18 cellular contexts compared by ENCODE assay signal in the genomic region with DNA sequence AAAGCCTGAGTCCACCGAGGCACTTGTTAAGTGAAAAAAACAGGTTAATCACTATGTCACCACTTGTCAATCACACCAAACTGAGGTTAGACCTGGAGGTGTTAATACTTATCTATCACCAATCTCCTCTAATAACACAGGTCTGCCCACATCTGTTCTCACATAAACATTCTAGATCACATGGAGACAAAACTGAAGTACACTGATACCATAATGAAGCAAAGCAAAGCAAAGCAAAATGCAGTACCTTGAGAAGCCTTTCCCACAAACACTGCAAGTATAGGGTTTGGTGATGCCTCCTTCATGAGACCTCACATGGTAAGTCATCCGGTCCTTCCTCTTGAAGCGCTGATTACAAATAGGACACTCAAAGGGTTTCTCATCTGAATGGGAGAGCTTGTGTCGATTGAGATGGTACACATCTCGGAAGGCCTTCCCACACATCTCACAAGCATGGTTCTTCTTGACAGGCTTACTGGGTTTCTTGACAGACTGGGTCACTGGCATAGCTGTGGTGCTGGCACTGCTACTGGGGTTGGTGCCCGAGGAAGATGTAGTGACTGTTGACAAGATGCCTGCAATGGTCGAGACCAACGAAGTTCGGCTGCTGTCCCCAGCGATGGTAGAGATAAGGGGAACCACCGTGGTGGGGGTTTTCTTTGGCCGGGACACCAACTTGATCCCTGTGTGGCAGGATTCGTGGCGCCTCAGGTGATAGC. TPM values are rescaled to one million over a fixed set of nuclear protein-coding genes. Genes with fewer than 3 reads are reported as not detected.
A peak's percentile ranks its signal among the peaks of the same experiment; 100 is the strongest.
DNase-seq lines count a peak whose midpoint lies in the region; ATAC-seq and TF ChIP-seq lines count a peak whose summit lies in the region.
"Had no signal": no experiment of that assay in that cellular context is flagged by ENCODE, and none has a peak within 500 bp of the region (broad histone marks: within the 10 kb centered on the region; RNA-seq: fewer than 3 reads in every experiment).

No MANE protein-coding gene starts in this region.

- DNase-seq in A673 (ENCODE audit: low spot score) (no peak), DND-41 (no peak), NCI-H2196 (lab: John Stamatoyannopoulos, UW; ENCODE audit: unreplicated experiment) (no peak), NCI-H82 treated with DMSO at 0.1 percent for 48 hours (lab: John Stamatoyannopoulos, UW; ENCODE audit: unreplicated experiment) (no peak), occipital lobe (lab: John Stamatoyannopoulos, UW) (no peak)
- DNase-seq in central memory CD8-positive, alpha-beta T cell (ENCODE audit: low spot score in 2 of 2): peak in 1 of 2 donors; percentile 33
- no peak for DNase-seq in natural killer cell treated with Interleukin-12 subunit alpha and Interleukin-12 subunit beta and Interleukin-15 and Interleukin-18, amount 100 ng/mL, for 72 hours (ENCODE audit: low spot score)
- DNase-seq: AML-193; left cardiac atrium; mucosa of descending colon; NCI-H146; NCI-H345; stimulated activated CD4-positive, alpha-beta T cell treated with anti-CD3 and anti-CD28 coated beads, Interleukin-12 subunit alpha, Interleukin-12 subunit beta, amount 100 ng/mL, for 4 hours had no signal

- H3K9me3 Mint-ChIP-seq in central memory CD8-positive, alpha-beta T cell: no peaks in the 10 kb centered on the region
- no peaks in the 10 kb centered on the region for H3K9me3 Mint-ChIP-seq in natural killer cell treated with Interleukin-12 subunit alpha and Interleukin-12 subunit beta and Interleukin-15 and Interleukin-18, amount 100 ng/mL, for 72 hours
- H3K9me3 Mint-ChIP-seq: dendritic cell treated with granulocyte-macrophage colony-stimulating factor and Interleukin-4, amounts not matched to agents 40 ng/mL and 50 ng/mL, for 4 days had no signal

- intact Hi-C loops in A673 (cut with micrococcal nuclease; ENCODE audit: unreplicated experiment): no loop called here

- H3K4me1 Mint-ChIP-seq in central memory CD8-positive, alpha-beta T cell: peaks cover 78% of the 10 kb centered on the region
- peaks cover 54 to 76% of the 10 kb centered on the region in 2 donors for H3K4me1 Mint-ChIP-seq in natural killer cell treated with Interleukin-12 subunit alpha and Interleukin-12 subunit beta and Interleukin-15 and Interleukin-18, amount 100 ng/mL, for 72 hours (ENCODE audit: low read depth in 2 of 2)

- H3K27ac Mint-ChIP-seq in central memory CD8-positive, alpha-beta T cell (ENCODE audit: low read depth): peak overlapping the region; percentile 67
- no peak overlapping the region for H3K27ac Mint-ChIP-seq in natural killer cell treated with Interleukin-12 subunit alpha and Interleukin-12 subunit beta and Interleukin-15 and Interleukin-18, amount 100 ng/mL, for 72 hours
- H3K27ac Mint-ChIP-seq: dendritic cell treated with granulocyte-macrophage colony-stimulating factor and Interleukin-4, amounts not matched to agents 40 ng/mL and 50 ng/mL, for 4 days; progenitor cell of endocrine pancreas had no signal

- CTCF ChIA-PET in A673 (lab: Charles Lee): no interaction called here

- no peaks in the 10 kb centered on the region for H3K27me3 Mint-ChIP-seq in central memory CD8-positive, alpha-beta T cell
- H3K27me3 Mint-ChIP-seq in natural killer cell treated with Interleukin-12 subunit alpha and Interleukin-12 subunit beta and Interleukin-15 and Interleukin-18, amount 100 ng/mL, for 72 hours: no peaks in the 10 kb centered on the region
- H3K27me3 Mint-ChIP-seq: dendritic cell treated with granulocyte-macrophage colony-stimulating factor and Interleukin-4, amounts not matched to agents 40 ng/mL and 50 ng/mL, for 4 days; progenitor cell of endocrine pancreas had no signal

- peaks cover 73% of the 10 kb centered on the region for H3K79me2 ChIP-seq in DND-41 (ENCODE audit: insufficient read depth, low read length)

- no peaks in the 10 kb centered on the region for H3K9me3 ChIP-seq in A673 (ENCODE audit: low read depth, low read length, poor library complexity, severe bottlenecking)
- no peaks in the 10 kb centered on the region for H3K9me3 ChIP-seq in DND-41 (ENCODE audit: insufficient read depth, low read length, severe bottlenecking)
- H3K9me3 ChIP-seq: ascending aorta, mucosa of descending colon had no signal

- ATAC-seq in DND-41 (ENCODE audit: insufficient read depth, low read depth) (no peak), HG03196 (IDR thresholded peaks at IDR 0.05; ENCODE audit: unreplicated experiment) (no peak)
- peak; percentile 90 for ATAC-seq in central memory CD8-positive, alpha-beta T cell (replicated peaks; ENCODE audit: extremely low read depth, poor library complexity, severe bottlenecking)
- peak; percentile 26 to 56 for ATAC-seq in natural killer cell treated with Interleukin-12 subunit alpha and Interleukin-12 subunit beta and Interleukin-15 and Interleukin-18, amount 100 ng/mL, for 72 hours
- ATAC-seq: esophagus mucosa, left cardiac atrium, mucosa of descending colon had no signal

- no peak overlapping the region for H3K9ac ChIP-seq in DND-41 (ENCODE audit: low read depth, low read length)

- peaks cover 30% of the 10 kb centered on the region for H3K4me1 ChIP-seq in A673 (ENCODE audit: insufficient read depth, low read length, poor library complexity, severe bottlenecking)
- peaks cover 53% of the 10 kb centered on the region for H3K4me1 ChIP-seq in DND-41 (ENCODE audit: insufficient read depth, low read length)

- H3K4me3 Mint-ChIP-seq in central memory CD8-positive, alpha-beta T cell: peak overlapping the region; percentile 42
- H3K4me3 Mint-ChIP-seq in natural killer cell treated with Interleukin-12 subunit alpha and Interleukin-12 subunit beta and Interleukin-15 and Interleukin-18, amount 100 ng/mL, for 72 hours: peak overlapping the region; percentile 57
- H3K4me3 Mint-ChIP-seq: dendritic cell treated with granulocyte-macrophage colony-stimulating factor and Interleukin-4, amounts not matched to agents 40 ng/mL and 50 ng/mL, for 4 days had no signal

- POLR2A ChIA-PET in A673 (lab: Charles Lee; ENCODE audit: low non-redundant PET): interaction anchor here (0.6 kb wide), 1 partner anchor 63 kb away, joined by 3 read pairs; no protein-coding TSS in a partner anchor

- H3K36me3 Mint-ChIP-seq in central memory CD8-positive, alpha-beta T cell (ENCODE audit: insufficient read depth): peaks cover 51% of the 10 kb centered on the region
- H3K36me3 Mint-ChIP-seq in natural killer cell treated with Interleukin-12 subunit alpha and Interleukin-12 subunit beta and Interleukin-15 and Interleukin-18, amount 100 ng/mL, for 72 hours: peaks cover 40% of the 10 kb centered on the region

- H3K36me3 ChIP-seq in A673 (ENCODE audit: insufficient read depth, low read length, poor library complexity, severe bottlenecking) (peaks cover 53% of the 10 kb centered on the region), DND-41 (ENCODE audit: insufficient read depth, low read length) (peaks cover 73% of the 10 kb centered on the region)

- H3K27me3 ChIP-seq in A673 (replicated peaks; ENCODE audit: insufficient read depth, low read depth, low read length, poor library complexity) (no peaks in the 10 kb centered on the region), DND-41 (ENCODE audit: insufficient read depth, low read length, poor library complexity) (no peaks in the 10 kb centered on the region)
- H3K27me3 ChIP-seq: ascending aorta had no signal

- H4K20me1 ChIP-seq in DND-41 (ENCODE audit: insufficient read depth, low read length): peaks cover 58% of the 10 kb centered on the region

- no TSS peak for BruUV-seq in A673 (replicated peaks; lab: Mats Ljungman, UMichigan)

- peak overlapping the region; percentile 7 for H3K27ac ChIP-seq in A673 (ENCODE audit: low read depth, low read length, poor library complexity, severe bottlenecking)
- no peak overlapping the region for H3K27ac ChIP-seq in DND-41 (ENCODE audit: low read length)
- H3K27ac ChIP-seq: ascending aorta had no signal

- peak overlapping the region; percentile 68 for H3K4me2 ChIP-seq in DND-41 (ENCODE audit: insufficient read depth, low read length)

- TF ChIP-seq CTCF in A673 (conservative IDR thresholded peaks at IDR 0.05; ENCODE audit: low read depth, low read length) (no peak), DND-41 (IDR thresholded peaks at IDR 0.05; ENCODE audit: borderline replicate concordance, extremely low read depth, low read length, poor library complexity, severe bottlenecking) (no peak)

- H3K4me3 ChIP-seq in A673 (ENCODE audit: low read depth, low read length, poor library complexity, severe bottlenecking) (no peak overlapping the region), DND-41 (ENCODE audit: low read depth in 1 of 2, low read length in 2 of 2) (peak overlapping the region in 1 of 2 experiments; percentile 4; a peak in 1 of 4 replicates)
- H3K4me3 ChIP-seq: ascending aorta, mucosa of descending colon had no signal

- H2AFZ ChIP-seq in DND-41 (ENCODE audit: low read depth, low read length): no peak overlapping the region

RNA-seq across cellular contexts. Expression of a gene that starts 5.4 kb away (rescaled TPM):
- 75.7 and 77.7 TPM in 2 replicates for total RNA-seq in A673 (2021)
- 10 to 100 TPM; 29.1 to 31.8 TPM for total RNA-seq in natural killer cell treated with Interleukin-12 subunit alpha and Interleukin-12 subunit beta and Interleukin-15 and Interleukin-18, amount 100 ng/mL, for 72 hours
- 71.1 TPM for total RNA-seq in occipital lobe

RNA-seq across cellular contexts. Expression of a gene that starts 24.4 kb away (rescaled TPM):
- total RNA-seq in A673 (2021) (491 and 512 TPM in 2 replicates), occipital lobe (382 TPM)
- 100 to 1,000 TPM; 327 to 426 TPM for total RNA-seq in natural killer cell treated with Interleukin-12 subunit alpha and Interleukin-12 subunit beta and Interleukin-15 and Interleukin-18, amount 100 ng/mL, for 72 hours

RNA-seq across cellular contexts. Expression of a gene that starts 27.4 kb away (rescaled TPM):
- total RNA-seq in A673 (2021): 53.5 and 55.6 TPM in 2 replicates
- total RNA-seq in natural killer cell treated with Interleukin-12 subunit alpha and Interleukin-12 subunit beta and Interleukin-15 and Interleukin-18, amount 100 ng/mL, for 72 hours: under 1 TPM in 1 of 2 donors, not detected in 1; 0.19 TPM
- 10.9 TPM for total RNA-seq in occipital lobe

Comparison
In these comparisons a context has a peak if more than half of its experiments do, and no peak if none do; other contexts are left out.
1. ATAC-seq: peak in central memory CD8-positive, alpha-beta T cell (single experiment) and natural killer cell treated with Interleukin-12 subunit alpha and Interleukin-12 subunit beta and Interleukin-15 and Interleukin-18, amount 100 ng/mL, for 72 hours (2 of 2); none in DND-41 (single experiment) and HG03196 (single experiment).